ENCODE assay signal across 1 cellular context in the genomic region with DNA sequence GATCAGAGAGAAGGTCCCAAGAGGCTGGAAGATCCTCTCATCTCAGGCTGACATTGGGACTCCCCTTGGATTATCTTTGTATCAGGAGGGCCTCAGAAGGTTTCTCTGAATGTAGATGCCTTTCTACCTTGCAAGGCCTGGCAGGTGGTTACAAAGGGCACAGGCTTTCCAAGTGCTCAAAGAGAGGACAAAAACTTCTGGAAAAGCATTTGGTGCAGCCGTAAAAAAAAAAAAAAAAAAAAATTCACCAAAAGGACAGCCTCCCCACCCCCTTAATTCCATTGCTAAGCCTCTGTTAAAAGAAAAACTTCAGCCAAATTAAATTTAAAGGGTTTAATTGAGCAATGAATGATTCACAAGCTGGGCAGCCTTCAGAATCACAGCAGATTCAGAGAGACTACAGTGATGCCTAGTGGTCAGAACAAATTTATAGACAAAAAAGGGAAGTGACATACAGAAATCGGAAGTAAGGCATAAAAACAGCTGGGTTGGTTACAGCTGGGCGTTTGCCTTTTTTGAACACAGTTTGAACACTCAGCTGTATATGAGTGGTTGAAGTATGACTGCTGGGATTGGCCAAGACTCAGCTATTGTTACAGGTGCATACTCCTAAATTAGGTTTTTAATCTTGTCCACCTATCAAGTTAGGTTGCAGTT.
TF ChIP-seq lines count a peak whose summit lies in the region.

No MANE protein-coding gene starts in this region.

TF ChIP-seq in K562, 482 proteins besides CTCF, POLR2A, EP300 and RAD21 (continued from another document and continues in another):
- TF ChIP-seq ETV6 (IDR thresholded peaks at IDR 0.05; ENCODE audit: borderline replicate concordance in 1 of 2, low read depth in 2 of 2, low read length in 1 of 2): 0 out of 4 replicates have a peak, but pooled peaks of 1 of the 2 experiments have one; percentile 74
- no peak for TF ChIP-seq ETV6 (CRISPR knock-in tag; IDR thresholded peaks at IDR 0.05; ENCODE audit: borderline replicate concordance)
- TF ChIP-seq KLF1 (tag; IDR thresholded peaks at IDR 0.05): no peak
- TF ChIP-seq HDAC3 (IDR thresholded peaks at IDR 0.05; ENCODE audit: borderline replicate concordance, partially characterized antibody): peak; percentile 24
- TF ChIP-seq CCNT2 (IDR thresholded peaks at IDR 0.05; ENCODE audit: borderline replicate concordance, extremely low read depth, insufficient read length, low read depth, low read length): no peak
- TF ChIP-seq ZBTB1 (CRISPR knock-in tag; IDR thresholded peaks at IDR 0.05; ENCODE audit: borderline replicate concordance, low read depth): no peak
- no peak for TF ChIP-seq ZBTB12 (CRISPR knock-in tag; IDR thresholded peaks at IDR 0.05)
- TF ChIP-seq FOXJ3 (CRISPR knock-in tag; IDR thresholded peaks at IDR 0.05): no peak
- no peak for TF ChIP-seq KHSRP (IDR thresholded peaks at IDR 0.05)
- no peak for TF ChIP-seq ZNF586 (CRISPR knock-in tag; conservative IDR thresholded peaks at IDR 0.05)
- no peak for TF ChIP-seq HMGXB4 (CRISPR knock-in tag; IDR thresholded peaks at IDR 0.05)
- TF ChIP-seq CBFA2T3 (IDR thresholded peaks at IDR 0.05): no peak
- no peak for TF ChIP-seq PREB (CRISPR knock-in tag; IDR thresholded peaks at IDR 0.05)
- TF ChIP-seq PURB (CRISPR knock-in tag; IDR thresholded peaks at IDR 0.05; ENCODE audit: low read depth): no peak
- TF ChIP-seq TAF15 (IDR thresholded peaks at IDR 0.05; ENCODE audit: low read depth, low read length): no peak
- TF ChIP-seq ZNF79 (CRISPR knock-in tag; IDR thresholded peaks at IDR 0.05; ENCODE audit: low read depth): no peak
- TF ChIP-seq, protein P1, sequence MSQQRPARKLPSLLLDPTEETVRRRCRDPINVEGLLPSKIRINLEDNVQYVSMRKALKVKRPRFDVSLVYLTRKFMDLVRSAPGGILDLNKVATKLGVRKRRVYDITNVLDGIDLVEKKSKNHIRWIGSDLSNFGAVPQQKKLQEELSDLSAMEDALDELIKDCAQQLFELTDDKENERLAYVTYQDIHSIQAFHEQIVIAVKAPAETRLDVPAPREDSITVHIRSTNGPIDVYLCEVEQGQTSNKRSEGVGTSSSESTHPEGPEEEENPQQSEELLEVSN (IDR thresholded peaks at IDR 0.05; ENCODE audit: borderline replicate concordance in 1 of 2, extremely low read depth in 1 of 2, insufficient read depth in 1 of 2, insufficient read length in 1 of 2, low read depth in 1 of 2, low read length in 1 of 2, poor library complexity in 1 of 2, severe bottlenecking in 1 of 2): no peak
- no peak for TF ChIP-seq RBM22 (IDR thresholded peaks at IDR 0.05; ENCODE audit: low read depth, low read length, poor library complexity, severe bottlenecking)
- no peak for TF ChIP-seq ZNF551 (CRISPR knock-in tag; IDR thresholded peaks at IDR 0.05)
- no peak for TF ChIP-seq NONO (IDR thresholded peaks at IDR 0.05; ENCODE audit: low read depth in 2 of 2, low read length in 1 of 2)
- TF ChIP-seq ZNF830 (CRISPR knock-in tag; IDR thresholded peaks at IDR 0.05): no peak
- TF ChIP-seq, protein P2, sequence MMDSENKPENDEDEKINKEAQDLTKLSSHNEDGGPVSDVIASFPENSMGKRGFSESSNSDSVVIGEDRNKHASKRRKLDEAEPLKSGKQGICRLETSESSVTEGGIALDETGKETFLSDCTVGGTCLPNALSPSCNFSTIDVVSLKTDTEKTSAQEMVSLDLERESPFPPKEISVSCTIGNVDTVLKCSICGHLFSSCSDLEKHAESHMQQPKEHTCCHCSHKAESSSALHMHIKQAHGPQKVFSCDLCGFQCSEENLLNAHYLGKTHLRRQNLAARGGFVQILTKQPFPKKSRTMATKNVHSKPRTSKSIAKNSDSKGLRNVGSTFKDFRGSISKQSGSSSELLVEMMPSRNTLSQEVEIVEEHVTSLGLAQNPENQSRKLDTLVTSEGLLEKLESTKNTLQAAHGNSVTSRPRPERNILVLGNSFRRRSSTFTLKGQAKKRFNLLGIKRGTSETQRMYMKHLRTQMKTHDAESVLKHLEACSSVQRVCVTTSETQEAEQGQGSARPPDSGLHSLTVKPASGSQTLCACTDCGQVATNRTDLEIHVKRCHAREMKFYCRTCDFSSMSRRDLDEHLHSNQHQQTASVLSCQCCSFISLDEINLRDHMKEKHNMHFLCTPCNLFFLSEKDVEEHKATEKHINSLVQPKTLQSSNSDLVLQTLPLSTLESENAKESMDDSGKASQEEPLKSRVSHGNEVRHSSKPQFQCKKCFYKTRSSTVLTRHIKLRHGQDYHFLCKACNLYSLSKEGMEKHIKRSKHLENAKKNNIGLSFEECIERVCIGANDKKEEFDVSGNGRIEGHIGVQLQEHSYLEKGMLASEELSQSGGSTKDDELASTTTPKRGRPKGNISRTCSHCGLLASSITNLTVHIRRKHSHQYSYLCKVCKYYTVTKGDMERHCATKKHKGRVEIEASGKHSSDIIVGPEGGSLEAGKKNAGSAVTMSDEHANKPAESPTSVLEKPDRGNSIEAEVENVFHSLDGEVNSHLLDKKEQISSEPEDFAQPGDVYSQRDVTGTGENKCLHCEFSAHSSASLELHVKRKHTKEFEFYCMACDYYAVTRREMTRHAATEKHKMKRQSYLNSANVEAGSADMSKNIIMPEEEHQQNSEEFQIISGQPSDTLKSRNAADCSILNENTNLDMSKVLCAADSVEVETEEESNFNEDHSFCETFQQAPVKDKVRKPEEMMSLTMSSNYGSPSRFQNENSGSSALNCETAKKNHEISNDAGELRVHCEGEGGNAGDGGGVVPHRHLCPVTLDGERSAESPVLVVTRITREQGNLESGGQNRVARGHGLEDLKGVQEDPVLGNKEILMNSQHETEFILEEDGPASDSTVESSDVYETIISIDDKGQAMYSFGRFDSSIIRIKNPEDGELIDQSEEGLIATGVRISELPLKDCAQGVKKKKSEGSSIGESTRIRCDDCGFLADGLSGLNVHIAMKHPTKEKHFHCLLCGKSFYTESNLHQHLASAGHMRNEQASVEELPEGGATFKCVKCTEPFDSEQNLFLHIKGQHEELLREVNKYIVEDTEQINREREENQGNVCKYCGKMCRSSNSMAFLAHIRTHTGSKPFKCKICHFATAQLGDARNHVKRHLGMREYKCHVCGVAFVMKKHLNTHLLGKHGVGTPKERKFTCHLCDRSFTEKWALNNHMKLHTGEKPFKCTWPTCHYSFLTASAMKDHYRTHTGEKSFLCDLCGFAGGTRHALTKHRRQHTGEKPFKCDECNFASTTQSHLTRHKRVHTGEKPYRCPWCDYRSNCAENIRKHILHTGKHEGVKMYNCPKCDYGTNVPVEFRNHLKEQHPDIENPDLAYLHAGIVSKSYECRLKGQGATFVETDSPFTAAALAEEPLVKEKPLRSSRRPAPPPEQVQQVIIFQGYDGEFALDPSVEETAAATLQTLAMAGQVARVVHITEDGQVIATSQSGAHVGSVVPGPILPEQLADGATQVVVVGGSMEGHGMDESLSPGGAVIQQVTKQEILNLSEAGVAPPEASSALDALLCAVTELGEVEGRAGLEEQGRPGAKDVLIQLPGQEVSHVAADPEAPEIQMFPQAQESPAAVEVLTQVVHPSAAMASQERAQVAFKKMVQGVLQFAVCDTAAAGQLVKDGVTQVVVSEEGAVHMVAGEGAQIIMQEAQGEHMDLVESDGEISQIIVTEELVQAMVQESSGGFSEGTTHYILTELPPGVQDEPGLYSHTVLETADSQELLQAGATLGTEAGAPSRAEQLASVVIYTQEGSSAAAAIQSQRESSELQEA (IDR thresholded peaks at IDR 0.05; ENCODE audit: low read depth): no peak
- TF ChIP-seq BRCA1 (IDR thresholded peaks at IDR 0.05): no peak
- no peak for TF ChIP-seq BRCA1 (CRISPR knock-in tag; IDR thresholded peaks at IDR 0.05)
- no peak for TF ChIP-seq ZZZ3 (IDR thresholded peaks at IDR 0.05)
- no peak for TF ChIP-seq THAP7 (CRISPR knock-in tag; IDR thresholded peaks at IDR 0.05)
- no peak for TF ChIP-seq C11orf30 (IDR thresholded peaks at IDR 0.05; ENCODE audit: low read depth)
- no peak for TF ChIP-seq HBP1 (CRISPR knock-in tag; IDR thresholded peaks at IDR 0.05)
- TF ChIP-seq JUN (IDR thresholded peaks at IDR 0.05; ENCODE audit: borderline replicate concordance, low read depth, low read length): no peak
- TF ChIP-seq JUN (CRISPR knock-in tag; IDR thresholded peaks at IDR 0.05; ENCODE audit: borderline replicate concordance): no peak
- TF ChIP-seq SOX6 (IDR thresholded peaks at IDR 0.05): peak; percentile 51; the same call in 1 of the 2 replicates
- no peak for TF ChIP-seq MCM5 (IDR thresholded peaks at IDR 0.05; ENCODE audit: low read depth)
- no peak for TF ChIP-seq NFIC (IDR thresholded peaks at IDR 0.05)
- no peak for TF ChIP-seq PHB (CRISPR knock-in tag; IDR thresholded peaks at IDR 0.05)
- peak; percentile 18; the same call in 1 of the 2 replicates for TF ChIP-seq CXXC5 (CRISPR knock-in tag; IDR thresholded peaks at IDR 0.05)
- no peak for TF ChIP-seq ZFX (CRISPR knock-in tag; IDR thresholded peaks at IDR 0.05)
- TF ChIP-seq COPS2 (conservative IDR thresholded peaks at IDR 0.05): no peak
- TF ChIP-seq SMARCC2 (IDR thresholded peaks at IDR 0.05; ENCODE audit: low read depth): no peak
- TF ChIP-seq ATF7 (IDR thresholded peaks at IDR 0.05): no peak
- no peak for TF ChIP-seq MAX (CRISPR knock-in tag; IDR thresholded peaks at IDR 0.05)
- no peak for TF ChIP-seq ZNF224 (CRISPR knock-in tag; IDR thresholded peaks at IDR 0.05)
- TF ChIP-seq HDAC2 (IDR thresholded peaks at IDR 0.05): no peak; the same call in 1 of the 2 replicates
- TF ChIP-seq DPF2 (IDR thresholded peaks at IDR 0.05): no peak
- TF ChIP-seq CBFB (CRISPR knock-in tag; IDR thresholded peaks at IDR 0.05): no peak
- no peak for TF ChIP-seq PHF8 (IDR thresholded peaks at IDR 0.05; ENCODE audit: borderline replicate concordance, low read length)
- no peak for TF ChIP-seq BCL6 (CRISPR knock-in tag; IDR thresholded peaks at IDR 0.05)
- TF ChIP-seq CTBP1 (IDR thresholded peaks at IDR 0.05; ENCODE audit: borderline replicate concordance): 0 out of 2 replicates have a peak, but pooled peaks have one; percentile 9
- no peak for TF ChIP-seq NELFE (IDR thresholded peaks at IDR 0.05; ENCODE audit: insufficient read depth, insufficient read length)
- TF ChIP-seq ZNF695 (CRISPR knock-in tag; IDR thresholded peaks at IDR 0.05): no peak
- no peak for TF ChIP-seq GTF2E2 (tag; IDR thresholded peaks at IDR 0.05)
- no peak for TF ChIP-seq TFAM (CRISPR knock-in tag; conservative IDR thresholded peaks at IDR 0.05)
- TF ChIP-seq HNRNPLL (IDR thresholded peaks at IDR 0.05; ENCODE audit: low read depth, low read length, poor library complexity, severe bottlenecking): no peak
- TF ChIP-seq NR2C1 (IDR thresholded peaks at IDR 0.05): no peak
- no peak for TF ChIP-seq NR2C1 (tag; IDR thresholded peaks at IDR 0.05)
